ENCODE assay signal across 8 cellular contexts in genomic region chr5:77029376-77029885, GRCh38. TPM values are rescaled to one million over a fixed set of nuclear protein-coding genes. Genes with fewer than 3 reads are reported as not detected.
A peak's percentile ranks its signal among the peaks of the same experiment; 100 is the strongest.
DNase-seq lines count a peak whose midpoint lies in the region; ATAC-seq lines count a peak whose summit lies in the region.

No MANE protein-coding gene starts in this region.

- CTCF ChIA-PET in activated CD4-positive, alpha-beta memory T cell treated with anti-CD3 and anti-CD28 coated beads for 36 hours (lab: Charles Lee): interaction anchor here (1.3 to 2.3 kb wide), 4 partner anchors 48 to 463 kb away, joined by 4 to 22 read pairs (median 9); partner anchors contain the start of genes S100Z and WDR41

- ATAC-seq in stimulated activated naive CD8-positive, alpha-beta T cell treated with anti-CD3 and anti-CD28 coated beads, Interleukin-15, amount 100 ng/mL, for 72 hours: no peak
- ATAC-seq in GM18868 (IDR thresholded peaks at IDR 0.05; ENCODE audit: unreplicated experiment) (no peak), HG03025 (IDR thresholded peaks at IDR 0.05; ENCODE audit: low FRiP score, unreplicated experiment) (no peak)

- H3K9me3 Mint-ChIP-seq in T-helper 2 cell treated with Interferon-gamma antibody and Interleukin-4, amounts not matched to agents 5 μg/mL and 100 μg/mL, for 36 hours: peaks cover 31% of the 10 kb centered on the region
- H3K9me3 Mint-ChIP-seq in activated CD4-positive, alpha-beta memory T cell treated with anti-CD3 and anti-CD28 coated beads for 36 hours: peaks cover 21% of the 10 kb centered on the region
- peaks cover 17 to 32% of the 10 kb centered on the region in 2 donors for H3K9me3 Mint-ChIP-seq in stimulated activated naive CD8-positive, alpha-beta T cell treated with anti-CD3 and anti-CD28 coated beads, Interleukin-15, amount 100 ng/mL, for 72 hours

- peak overlapping the region; percentile 96 for H3K4me3 Mint-ChIP-seq in T-helper 2 cell treated with Interferon-gamma antibody and Interleukin-4, amounts not matched to agents 5 μg/mL and 100 μg/mL, for 36 hours
- peak overlapping the region; percentile 88 for H3K4me3 Mint-ChIP-seq in activated CD4-positive, alpha-beta memory T cell treated with anti-CD3 and anti-CD28 coated beads for 36 hours
- H3K4me3 Mint-ChIP-seq in stimulated activated naive CD8-positive, alpha-beta T cell treated with anti-CD3 and anti-CD28 coated beads, Interleukin-15, amount 100 ng/mL, for 72 hours: peak overlapping the region; percentile 94 to 95

- H3K27me3 ChIP-seq in iPS-18a (ENCODE audit: control insufficient read depth, insufficient read depth, low read length): peaks cover 6% of the 10 kb centered on the region

- H3K9me3 ChIP-seq in iPS-18a (ENCODE audit: control insufficient read depth, low read depth, low read length): peaks cover 14% of the 10 kb centered on the region

- no peak overlapping the region for H3K27ac ChIP-seq in iPS-18a (ENCODE audit: low read length)

- peak overlapping the region; percentile 92 for H3K27ac Mint-ChIP-seq in T-helper 2 cell treated with Interferon-gamma antibody and Interleukin-4, amounts not matched to agents 5 μg/mL and 100 μg/mL, for 36 hours
- H3K27ac Mint-ChIP-seq in activated CD4-positive, alpha-beta memory T cell treated with anti-CD3 and anti-CD28 coated beads for 36 hours: peak overlapping the region; percentile 78
- H3K27ac Mint-ChIP-seq in stimulated activated naive CD8-positive, alpha-beta T cell treated with anti-CD3 and anti-CD28 coated beads, Interleukin-15, amount 100 ng/mL, for 72 hours: peak overlapping the region in 1 of 2 donors; percentile 62

- H3K4me3 ChIP-seq in iPS-18a (ENCODE audit: low read length): peak overlapping the region; percentile 84

- no peak overlapping the region for H3K9ac ChIP-seq in iPS-18a (ENCODE audit: low read length)

- peaks cover 34% of the 10 kb centered on the region for H3K36me3 Mint-ChIP-seq in T-helper 2 cell treated with Interferon-gamma antibody and Interleukin-4, amounts not matched to agents 5 μg/mL and 100 μg/mL, for 36 hours (ENCODE audit: low read depth)
- H3K36me3 Mint-ChIP-seq in activated CD4-positive, alpha-beta memory T cell treated with anti-CD3 and anti-CD28 coated beads for 36 hours: peaks cover 18% of the 10 kb centered on the region

- H3K4me1 ChIP-seq in iPS-18a (ENCODE audit: control insufficient read depth, low read depth, low read length): peaks cover 4% of the 10 kb centered on the region

- intact Hi-C loops in activated CD4-positive, alpha-beta memory T cell treated with anti-CD3 and anti-CD28 coated beads for 36 hours (cut with micrococcal nuclease): no loop called here

- peaks cover 3% of the 10 kb centered on the region for H3K27me3 Mint-ChIP-seq in T-helper 2 cell treated with Interferon-gamma antibody and Interleukin-4, amounts not matched to agents 5 μg/mL and 100 μg/mL, for 36 hours (ENCODE audit: low read depth)
- no peaks in the 10 kb centered on the region for H3K27me3 Mint-ChIP-seq in activated CD4-positive, alpha-beta memory T cell treated with anti-CD3 and anti-CD28 coated beads for 36 hours
- H3K27me3 Mint-ChIP-seq in stimulated activated naive CD8-positive, alpha-beta T cell treated with anti-CD3 and anti-CD28 coated beads, Interleukin-15, amount 100 ng/mL, for 72 hours: no peaks in the 10 kb centered on the region

- no peak for DNase-seq in T-helper 2 cell treated with Interferon-gamma antibody and Interleukin-4, amounts not matched to agents 5 μg/mL and 100 μg/mL, for 36 hours (ENCODE audit: low spot score)
- no peak for DNase-seq in T-helper 2 cell
- no peak for DNase-seq in activated CD4-positive, alpha-beta memory T cell treated with anti-CD3 and anti-CD28 coated beads for 36 hours
- DNase-seq in stimulated activated naive CD8-positive, alpha-beta T cell treated with anti-CD3 and anti-CD28 coated beads, Interleukin-15, amount 100 ng/mL, for 72 hours: no peak
- no peak for DNase-seq in NCI-H748 treated with DMSO at 0.1 percent for 48 hours (lab: John Stamatoyannopoulos, UW)

- H3K4me1 Mint-ChIP-seq in T-helper 2 cell treated with Interferon-gamma antibody and Interleukin-4, amounts not matched to agents 5 μg/mL and 100 μg/mL, for 36 hours (ENCODE audit: low read depth): peaks cover 20% of the 10 kb centered on the region
- H3K4me1 Mint-ChIP-seq in activated CD4-positive, alpha-beta memory T cell treated with anti-CD3 and anti-CD28 coated beads for 36 hours (ENCODE audit: low read depth): peaks cover 32% of the 10 kb centered on the region
- H3K4me1 Mint-ChIP-seq in stimulated activated naive CD8-positive, alpha-beta T cell treated with anti-CD3 and anti-CD28 coated beads, Interleukin-15, amount 100 ng/mL, for 72 hours: peaks cover 26% of the 10 kb centered on the region

- H3K36me3 ChIP-seq in iPS-18a (ENCODE audit: control insufficient read depth, low read depth, low read length): no peaks in the 10 kb centered on the region

- POLR2A ChIA-PET in activated CD4-positive, alpha-beta memory T cell treated with anti-CD3 and anti-CD28 coated beads for 36 hours (lab: Charles Lee): interaction anchor here (0.5 to 1.5 kb wide), 4 partner anchors 13 to 58 kb away, joined by 3 to 4 read pairs (median 4); partner anchors contain the start of gene ZBED3

RNA-seq across cellular contexts. Expression of gene AGGF1, which starts 0.8 kb away (rescaled TPM):
- total RNA-seq in activated CD4-positive, alpha-beta memory T cell treated with anti-CD3 and anti-CD28 coated beads for 36 hours: 10 to 100 TPM; 26.5 to 27.6 TPM

RNA-seq across cellular contexts. Expression of gene ZBED3, which starts 57.7 kb away (rescaled TPM):
- 1 to 10 TPM in 1 of 2 experiments, under 1 TPM in 1; 0.61 to 1.2 TPM for total RNA-seq in activated CD4-positive, alpha-beta memory T cell treated with anti-CD3 and anti-CD28 coated beads for 36 hours
